Comparison of ENCODE assay signal across 8 cellular contexts in the genomic region with DNA sequence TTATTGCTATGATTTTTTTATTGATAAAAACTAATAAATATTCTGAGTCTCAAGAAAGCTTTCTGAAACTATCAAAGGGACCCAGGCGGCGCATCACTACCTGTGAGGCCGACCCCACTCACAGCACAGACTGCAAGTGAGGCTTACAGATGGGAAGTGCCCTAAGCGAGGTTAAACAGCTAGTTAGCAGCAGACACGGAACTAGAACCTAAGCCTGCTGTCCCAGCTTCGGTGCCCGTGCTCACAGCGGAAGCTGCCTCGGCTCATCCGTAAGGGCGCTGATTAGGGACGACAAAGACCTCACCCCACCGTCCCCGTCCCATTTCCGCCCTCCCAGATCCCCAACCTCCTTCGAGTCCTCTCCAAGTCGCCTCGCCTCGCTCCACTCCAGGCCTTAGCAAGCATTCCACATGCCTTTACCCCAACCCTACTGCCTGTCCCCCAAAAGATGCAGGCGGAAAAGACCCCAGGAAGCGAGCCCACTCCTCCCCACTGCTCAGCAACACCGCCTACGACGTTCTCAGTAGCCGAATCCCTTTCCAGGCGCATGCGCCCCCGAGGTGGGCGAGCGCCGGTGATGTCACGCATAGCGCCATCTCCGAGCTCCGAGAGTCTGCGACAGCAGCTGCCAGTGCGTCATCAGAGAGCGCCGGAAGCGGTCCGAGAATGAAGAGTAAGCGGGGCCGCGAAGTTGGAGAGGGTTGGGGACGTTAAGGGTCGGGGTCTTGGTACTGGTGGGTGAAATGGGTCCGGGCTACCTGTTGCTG. TPM values are rescaled to one million over a fixed set of nuclear protein-coding genes. Genes with fewer than 3 reads are reported as not detected.
DNase-seq lines count a peak whose midpoint lies in the region; ATAC-seq and TF ChIP-seq lines count a peak whose summit lies in the region.

A gene with protein sequence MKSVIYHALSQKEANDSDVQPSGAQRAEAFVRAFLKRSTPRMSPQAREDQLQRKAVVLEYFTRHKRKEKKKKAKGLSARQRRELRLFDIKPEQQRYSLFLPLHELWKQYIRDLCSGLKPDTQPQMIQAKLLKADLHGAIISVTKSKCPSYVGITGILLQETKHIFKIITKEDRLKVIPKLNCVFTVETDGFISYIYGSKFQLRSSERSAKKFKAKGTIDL (plus strand): TSS at position 631 of the 767 bp plus-strand sequence. CDS start 36 bp downstream, at position 667.

- ATAC-seq in HG02642 (IDR thresholded peaks at IDR 0.05; ENCODE audit: poor library complexity, unreplicated experiment) (peak; percentile 71), Right ventricle myocardium superior (ENCODE audit: poor library complexity) (peak; percentile 96)

- H3K27me3 ChIP-seq in parathyroid adenoma (ENCODE audit: control insufficient read depth, insufficient read depth, low read length) (no peaks in the 10 kb centered on the region), tibial nerve (no peaks in the 10 kb centered on the region)

- peak within 1 kb of the TSS; percentile 73 for H3K4me3 ChIP-seq in parathyroid adenoma (ENCODE audit: low read depth, low read length)
- peak within 1 kb of the TSS; percentile 84 to 96 (median 94) for H3K4me3 ChIP-seq in tibial nerve

- H3K27ac ChIP-seq in parathyroid adenoma (peak within 1 kb of the TSS; percentile 92), tibial nerve (peak within 1 kb of the TSS; percentile 94 to 99 (median 98))

- H3K4me2 ChIP-seq in parathyroid adenoma (ENCODE audit: low read length): peak within 1 kb of the TSS; percentile 90

- peaks cover 2% of the 10 kb centered on the region for H3K79me2 ChIP-seq in parathyroid adenoma

- DNase-seq in GM10266 (ENCODE audit: extremely low spot score): peak; percentile 96
- peak; percentile 94 for DNase-seq in NCI-H1105 treated with DMSO at 0.1 percent for 48 hours (lab: John Stamatoyannopoulos, UW)
- peak; percentile 85 to 87 for DNase-seq in SW 1271 (lab: John Stamatoyannopoulos, UW)
- DNase-seq in activated naive CD8-positive, alpha-beta T cell treated with anti-CD3 and anti-CD28 coated beads, Interleukin-2, amount 50 U/mL, for 16 hours (ENCODE audit: low read depth, low spot score): peak; percentile 94
- DNase-seq in Right ventricle myocardium superior: peak; percentile 100
- peak; percentile 96 to 98 for DNase-seq in tibial nerve (ENCODE audit: low spot score in 2 of 2)

- WGBS in tibial nerve, 2 donors: 0% methylated on average over 39 to 47 of the region's 47 CpGs

- H2AFZ ChIP-seq in parathyroid adenoma: peak within 1 kb of the TSS; percentile 98

- H3K36me3 ChIP-seq in parathyroid adenoma (ENCODE audit: control insufficient read depth, insufficient read depth, low read length) (no peaks in the 10 kb centered on the region), tibial nerve (peaks cover 0 to 24% (median 0%) of the 10 kb centered on the region in 3 donors)

- peak within 1 kb of the TSS; percentile 64 for H3K9ac ChIP-seq in parathyroid adenoma

- intact Hi-C loops in Right ventricle myocardium superior (cut with DNase I): no loop called here

- peak; percentile 81 to 98 for TF ChIP-seq POLR2A in tibial nerve (IDR thresholded peaks at IDR 0.05)

- peak; percentile 98 to 99 for TF ChIP-seq EP300 in tibial nerve (IDR thresholded peaks at IDR 0.05)

- H3K4me1 ChIP-seq in parathyroid adenoma: no peaks in the 10 kb centered on the region
- peaks cover 4 to 32% (median 19%) of the 10 kb centered on the region in 4 donors for H3K4me1 ChIP-seq in tibial nerve

- no peaks in the 10 kb centered on the region for H3K9me3 ChIP-seq in parathyroid adenoma (ENCODE audit: control insufficient read depth, low read length)
- no peaks in the 10 kb centered on the region for H3K9me3 ChIP-seq in tibial nerve

- TF ChIP-seq CTCF in GM10266 (IDR thresholded peaks at IDR 0.05; ENCODE audit: control insufficient read depth, insufficient read depth, low read depth, missing control alignments): no peak
- no peak for TF ChIP-seq CTCF in parathyroid adenoma (IDR thresholded peaks at IDR 0.05)
- peak in 1 of 5 experiments; percentile 46 for TF ChIP-seq CTCF in tibial nerve (IDR thresholded peaks at IDR 0.05)

RNA-seq across cellular contexts. Expression of the gene that starts here (rescaled TPM):
- total RNA-seq in Right ventricle myocardium superior: 46.9 TPM
- 10 to 100 TPM; 43.7 to 57.2 (median 51.2) TPM for total RNA-seq in tibial nerve

Comparison
In these comparisons a context has a peak if more than half of its experiments do, and no peak if none do; other contexts are left out.
1. Peak in every context shown above with its lines: DNase-seq, ATAC-seq, H3K4me3 ChIP-seq and H3K27ac ChIP-seq.